16 cellular contexts compared by ENCODE assay signal in genomic region chr11:16775604-16776283, GRCh38.
"Had no signal": no experiment of that assay in that cellular context is flagged by ENCODE, and none has a peak within 500 bp of the region (broad histone marks: within the 10 kb centered on the region; RNA-seq: fewer than 3 reads in every experiment).

No MANE protein-coding gene starts in this region.

- H3K4me3 ChIP-seq: esophagus muscularis mucosa, pancreas, skin epidermis had no signal

- H3K4me1 ChIP-seq: pancreas had no signal

- H3K27ac ChIP-seq: esophagus muscularis mucosa, pancreas, skin epidermis had no signal

- H3K36me3 ChIP-seq: esophagus muscularis mucosa had no signal

- DNase-seq: activated CD4-positive, alpha-beta T cell treated with anti-CD3 and anti-CD28 coated beads, Interleukin-2, amount 50 U/mL, for 4 hours; activated CD4-positive, CD25-positive, alpha-beta regulatory T cell treated with anti-CD3 and anti-CD28 coated beads, Interleukin-2, amount 50 U/mL, for 72 hours; activated effector memory CD4-positive, alpha-beta T cell treated with Interleukin-2 at 50 U/mL for 16 hours; activated naive CD4-positive, alpha-beta T cell treated with anti-CD3 and anti-CD28 coated beads, Interleukin-2, amount 50 U/mL, for 16 hours; activated T-cell treated with anti-CD3 and anti-CD28 coated beads, Interleukin-2, amount 50 U/mL, for 4 hours; caudate nucleus; hypothalamus; left ventricle myocardium superior; nephron progenitor cell; pancreas; retina; stimulated activated CD4-positive, alpha-beta T cell treated with anti-CD3 and anti-CD28 coated beads, Interleukin-15, amount 100 ng/mL, for 24 hours; stimulated activated CD4-positive, alpha-beta T cell treated with anti-CD3 and anti-CD28 coated beads, Interleukin-4, amount 100 ng/mL, for 1 hour; stimulated activated naive CD8-positive, alpha-beta T cell treated with anti-CD3 and anti-CD28 coated beads, Interleukin-15, Interleukin-2, amounts not matched to agents 100 U/mL and 50 U/mL, for 24 hours had no signal

- H3K27ac Mint-ChIP-seq: nephron progenitor cell had no signal

- H3K9me3 ChIP-seq: esophagus muscularis mucosa, pancreas had no signal

- ATAC-seq: activated T-cell treated with anti-CD3 and anti-CD28 coated beads, Interleukin-2, amount 50 U/mL, for 4 hours; left ventricle myocardium superior; stimulated activated naive CD8-positive, alpha-beta T cell treated with anti-CD3 and anti-CD28 coated beads, Interleukin-15, Interleukin-2, amounts not matched to agents 100 U/mL and 50 U/mL, for 24 hours had no signal

- H3K27me3 ChIP-seq: esophagus muscularis mucosa, pancreas had no signal

- H3K9me3 Mint-ChIP-seq: activated T-cell treated with anti-CD3 and anti-CD28 coated beads, Interleukin-2, amount 50 U/mL, for 4 hours; nephron progenitor cell had no signal

- H3K4me3 Mint-ChIP-seq: activated T-cell treated with anti-CD3 and anti-CD28 coated beads, Interleukin-2, amount 50 U/mL, for 4 hours; nephron progenitor cell had no signal
